In genomic region chr13:46947425-46948191, GRCh38 we compare ENCODE assay signal across 23 cellular contexts. TPM values are rescaled to one million over a fixed set of nuclear protein-coding genes. Genes with fewer than 3 reads are reported as not detected.
"Had no signal": no experiment of that assay in that cellular context is flagged by ENCODE, and none has a peak within 500 bp of the region (broad histone marks: within the 10 kb centered on the region; RNA-seq: fewer than 3 reads in every experiment).

No MANE protein-coding gene starts in this region.

- H3K4me3 Mint-ChIP-seq: activated CD4-positive, alpha-beta memory T cell treated with anti-CD3 and anti-CD28 coated beads for 36 hours; activated naive CD8-positive, alpha-beta T cell treated with anti-CD3 and anti-CD28 coated beads, Interleukin-2, amount 50 U/mL, for 24 hours; activated T-cell treated with anti-CD3 and anti-CD28 coated beads, Interleukin-2, amount 50 U/mL, for 72 hours; naive thymus-derived CD4-positive, alpha-beta T cell; neural crest cell; stimulated activated effector memory CD8-positive, alpha-beta T cell treated with anti-CD3 and anti-CD28 coated beads, Interleukin-12 subunit alpha, Interleukin-12 subunit beta, amount 100 ng/mL, for 72 hours; T-helper 17 cell had no signal

- H3K4me1 ChIP-seq: esophagus squamous epithelium, heart right ventricle, lower lobe of right lung, stomach, suprapubic skin, tibial nerve had no signal

- H3K9me3 ChIP-seq: esophagus squamous epithelium, lower lobe of right lung, suprapubic skin had no signal

- H3K9me3 Mint-ChIP-seq: stimulated activated effector memory CD8-positive, alpha-beta T cell treated with anti-CD3 and anti-CD28 coated beads, Interleukin-12 subunit alpha, Interleukin-12 subunit beta, amount 100 ng/mL, for 72 hours had no signal

- H3K27ac ChIP-seq: coronary artery, esophagus squamous epithelium, heart right ventricle, lower lobe of right lung, stomach, suprapubic skin, tibial nerve had no signal

- H3K36me3 Mint-ChIP-seq: activated CD4-positive, alpha-beta memory T cell treated with anti-CD3 and anti-CD28 coated beads for 36 hours; stimulated activated effector memory CD8-positive, alpha-beta T cell treated with anti-CD3 and anti-CD28 coated beads, Interleukin-12 subunit alpha, Interleukin-12 subunit beta, amount 100 ng/mL, for 72 hours had no signal

- H3K4me1 Mint-ChIP-seq: naive thymus-derived CD4-positive, alpha-beta T cell; neural crest cell; stimulated activated effector memory CD8-positive, alpha-beta T cell treated with anti-CD3 and anti-CD28 coated beads, Interleukin-12 subunit alpha, Interleukin-12 subunit beta, amount 100 ng/mL, for 72 hours; T-helper 17 cell had no signal

- H3K4me3 ChIP-seq: coronary artery, esophagus squamous epithelium, heart right ventricle, lower lobe of right lung, stomach, suprapubic skin, tibial nerve had no signal

- FAIRE-seq: kidney, small intestine had no signal

- DNase-seq: activated CD4-positive, alpha-beta memory T cell treated with anti-CD3 and anti-CD28 coated beads for 36 hours; activated CD4-positive, alpha-beta T cell treated with anti-CD3 and anti-CD28 coated beads for 48 hours; activated effector memory CD4-positive, alpha-beta T cell treated with anti-CD3 and anti-CD28 coated beads, Interleukin-2, amount 50 U/mL, for 16 hours; activated naive CD4-positive, alpha-beta T cell treated with anti-CD3 and anti-CD28 coated beads, Interleukin-2, amount 50 U/mL, for 16 hours; activated naive CD8-positive, alpha-beta T cell treated with anti-CD3 and anti-CD28 coated beads, Interleukin-2, amount 50 U/mL, for 24 hours; activated T-cell treated with anti-CD3 and anti-CD28 coated beads, Interleukin-2, amount 50 U/mL, for 72 hours; cerebellar nuclear complex; esophagus squamous epithelium; heart right ventricle; kidney; lower lobe of right lung; naive thymus-derived CD4-positive, alpha-beta T cell; small intestine; stimulated activated CD4-positive, alpha-beta T cell treated with anti-CD3 and anti-CD28 coated beads, Interleukin-2, amount 100 ng/mL, for 24 hours; stomach; T-helper 17 cell had no signal

- ATAC-seq: activated naive CD8-positive, alpha-beta T cell treated with anti-CD3 and anti-CD28 coated beads, Interleukin-2, amount 50 U/mL, for 24 hours; activated T-cell treated with anti-CD3 and anti-CD28 coated beads, Interleukin-2, amount 50 U/mL, for 72 hours; heart right ventricle; lower lobe of right lung; naive thymus-derived CD4-positive, alpha-beta T cell; sciatic nerve; stimulated activated effector memory CD8-positive, alpha-beta T cell treated with anti-CD3 and anti-CD28 coated beads, Interleukin-12 subunit alpha, Interleukin-12 subunit beta, amount 100 ng/mL, for 72 hours; T-helper 17 cell had no signal

- H3K27ac Mint-ChIP-seq: activated CD4-positive, alpha-beta memory T cell treated with anti-CD3 and anti-CD28 coated beads for 36 hours; activated naive CD8-positive, alpha-beta T cell treated with anti-CD3 and anti-CD28 coated beads, Interleukin-2, amount 50 U/mL, for 24 hours; activated T-cell treated with anti-CD3 and anti-CD28 coated beads, Interleukin-2, amount 50 U/mL, for 72 hours; naive thymus-derived CD4-positive, alpha-beta T cell; stimulated activated effector memory CD8-positive, alpha-beta T cell treated with anti-CD3 and anti-CD28 coated beads, Interleukin-12 subunit alpha, Interleukin-12 subunit beta, amount 100 ng/mL, for 72 hours; T-helper 17 cell had no signal

- H3K27me3 Mint-ChIP-seq: activated CD4-positive, alpha-beta memory T cell treated with anti-CD3 and anti-CD28 coated beads for 36 hours; activated naive CD8-positive, alpha-beta T cell treated with anti-CD3 and anti-CD28 coated beads, Interleukin-2, amount 50 U/mL, for 24 hours had no signal

- H3K36me3 ChIP-seq: esophagus squamous epithelium, heart right ventricle, lower lobe of right lung, stomach, suprapubic skin, tibial nerve had no signal

- H3K27me3 ChIP-seq: esophagus squamous epithelium, heart right ventricle, stomach, suprapubic skin, tibial nerve had no signal

RNA-seq across cellular contexts. Expression of gene HTR2A, which starts 50.8 kb away (rescaled TPM):
- total RNA-seq: activated CD4-positive, alpha-beta memory T cell treated with anti-CD3 and anti-CD28 coated beads for 36 hours; activated T-cell treated with anti-CD3 and anti-CD28 coated beads, Interleukin-2, amount 50 U/mL, for 72 hours; naive thymus-derived CD4-positive, alpha-beta T cell; renal cortical epithelial cell; T-helper 17 cell had no signal
- polyA plus RNA-seq: naive thymus-derived CD4-positive, alpha-beta T cell had no signal
